ENCODE assay signal across 23 cellular contexts in genomic region chr16:22643886-22644285, GRCh38.
"Had no signal": no experiment of that assay in that cellular context is flagged by ENCODE, and none has a peak within 500 bp of the region (broad histone marks: within the 10 kb centered on the region; RNA-seq: fewer than 3 reads in every experiment).

No MANE protein-coding gene starts in this region.

- DNase-seq: colonic mucosa; cortex of kidney; effector CD8-positive, alpha-beta T cell; effector memory CD8-positive, alpha-beta T cell; erythroblast; esophagus squamous epithelium; foreskin fibroblast; foreskin melanocyte; gastrocnemius medialis; glutamatergic neuron; head of caudate nucleus; heart right ventricle; hippocampal formation; left cardiac atrium; left lung; left ventricle myocardium superior; lower lobe of right lung; mesenchymal stem cell; mucosa of descending colon; naive B cell had no signal

- H3K27me3 Mint-ChIP-seq: effector memory CD8-positive, alpha-beta T cell; naive B cell had no signal

- H3K4me3 Mint-ChIP-seq: dendritic cell treated with granulocyte-macrophage colony-stimulating factor and Interleukin-4, amounts not matched to agents 40 ng/mL and 50 ng/mL, for 4 days; effector memory CD8-positive, alpha-beta T cell; endodermal cell; mesothelial cell of epicardium; naive B cell had no signal

- H3K27ac Mint-ChIP-seq: dendritic cell treated with granulocyte-macrophage colony-stimulating factor and Interleukin-4, amounts not matched to agents 40 ng/mL and 50 ng/mL, for 4 days; effector memory CD8-positive, alpha-beta T cell; endodermal cell; mesothelial cell of epicardium; naive B cell had no signal

- H3K36me3 Mint-ChIP-seq: mesothelial cell of epicardium, naive B cell had no signal

- H3K4me1 Mint-ChIP-seq: endodermal cell, mesothelial cell of epicardium, naive B cell had no signal

- H3K4me3 ChIP-seq: colonic mucosa, esophagus squamous epithelium, gastrocnemius medialis, heart right ventricle, left lung, lower lobe of right lung, mucosa of descending colon had no signal

- H3K36me3 ChIP-seq: colonic mucosa, esophagus squamous epithelium, gastrocnemius medialis, heart right ventricle, left lung, lower lobe of right lung had no signal

- H3K27me3 ChIP-seq: colonic mucosa had no signal

- H3K9me3 Mint-ChIP-seq: dendritic cell treated with granulocyte-macrophage colony-stimulating factor and Interleukin-4, amounts not matched to agents 40 ng/mL and 50 ng/mL, for 4 days; effector memory CD8-positive, alpha-beta T cell; endodermal cell; mesothelial cell of epicardium; naive B cell had no signal

- H3K9me3 ChIP-seq: colonic mucosa, esophagus squamous epithelium, gastrocnemius medialis, left lung, lower lobe of right lung, mucosa of descending colon had no signal
